Comparison of ENCODE assay signal across 9 cellular contexts in the genomic region with DNA sequence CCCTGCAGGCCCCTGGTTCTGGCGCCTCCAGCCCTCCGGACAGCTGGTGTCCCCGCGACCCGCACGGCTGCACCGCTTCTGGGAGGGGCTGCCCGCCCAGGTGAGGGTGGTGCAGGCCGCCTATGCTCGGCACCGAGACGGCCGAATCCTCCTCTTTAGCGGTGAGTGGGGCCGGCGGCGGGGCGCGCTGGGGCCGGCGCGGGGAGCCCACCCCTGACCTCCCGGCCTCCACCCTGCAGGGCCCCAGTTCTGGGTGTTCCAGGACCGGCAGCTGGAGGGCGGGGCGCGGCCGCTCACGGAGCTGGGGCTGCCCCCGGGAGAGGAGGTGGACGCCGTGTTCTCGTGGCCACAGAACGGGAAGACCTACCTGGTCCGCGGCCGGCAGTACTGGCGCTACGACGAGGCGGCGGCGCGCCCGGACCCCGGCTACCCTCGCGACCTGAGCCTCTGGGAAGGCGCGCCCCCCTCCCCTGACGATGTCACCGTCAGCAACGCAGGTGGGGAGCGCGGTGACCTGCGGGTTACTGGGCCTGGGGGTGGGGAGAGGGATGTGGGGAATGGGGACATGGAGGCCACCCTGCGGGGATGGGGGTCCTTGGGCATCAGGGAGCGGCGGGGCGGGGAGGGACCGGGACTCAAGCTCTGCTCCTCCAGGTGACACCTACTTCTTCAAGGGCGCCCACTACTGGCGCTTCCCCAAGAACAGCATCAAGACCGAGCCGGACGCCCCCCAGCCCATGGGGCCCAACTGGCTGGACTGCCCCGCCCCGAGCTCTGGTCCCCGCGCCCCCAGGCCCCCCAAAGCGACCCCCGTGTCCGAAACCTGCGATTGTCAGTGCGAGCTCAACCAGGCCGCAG. TPM values are rescaled to one million over a fixed set of nuclear protein-coding genes. Genes with fewer than 3 reads are reported as not detected.
DNase-seq lines count a peak whose midpoint lies in the region; ATAC-seq, FAIRE-seq and TF ChIP-seq lines count a peak whose summit lies in the region.
"Had no signal": no experiment of that assay in that cellular context is flagged by ENCODE, and none has a peak within 500 bp of the region (broad histone marks: within the 10 kb centered on the region; RNA-seq: fewer than 3 reads in every experiment).

No MANE protein-coding gene starts in this region.

- H3K36me3 Mint-ChIP-seq in activated CD8-positive, alpha-beta memory T cell treated with anti-CD3 and anti-CD28 coated beads, Interleukin-2, amount 10 ng/mL, durations not matched to agents 7 days and 5 days: peaks cover 55% of the 10 kb centered on the region
- no peaks in the 10 kb centered on the region for H3K36me3 Mint-ChIP-seq in natural killer cell

- H3K4me3 ChIP-seq in Jurkat, Clone E6-1 (ENCODE audit: low read length): peak overlapping the region; percentile 80
- peak overlapping the region; percentile 66 for H3K4me3 ChIP-seq in fibroblast of mammary gland (ENCODE audit: control insufficient read depth, low read depth, low read length)

- H3K9me3 Mint-ChIP-seq in activated CD8-positive, alpha-beta memory T cell treated with anti-CD3 and anti-CD28 coated beads, Interleukin-2, amount 10 ng/mL, durations not matched to agents 7 days and 5 days (ENCODE audit: low read depth): peaks cover 2% of the 10 kb centered on the region
- H3K9me3 Mint-ChIP-seq in natural killer cell: no peaks in the 10 kb centered on the region

- peaks cover 71% of the 10 kb centered on the region for H3K4me1 Mint-ChIP-seq in activated CD8-positive, alpha-beta memory T cell treated with anti-CD3 and anti-CD28 coated beads, Interleukin-2, amount 10 ng/mL, durations not matched to agents 7 days and 5 days
- peaks cover 30 to 60% of the 10 kb centered on the region in 2 donors for H3K4me1 Mint-ChIP-seq in natural killer cell

- CTCF ChIA-PET in activated CD8-positive, alpha-beta memory T cell treated with anti-CD3 and anti-CD28 coated beads, Interleukin-2, amount 10 ng/mL, durations not matched to agents 7 days and 5 days (lab: Charles Lee): interaction anchor here (0.6 to 14.1 kb wide), 38 partner anchors 9 to 118 kb away, joined by 3 to 346 read pairs (median 7); a partner anchor contains a TSS

- no peaks in the 10 kb centered on the region for H3K27me3 Mint-ChIP-seq in activated CD8-positive, alpha-beta memory T cell treated with anti-CD3 and anti-CD28 coated beads, Interleukin-2, amount 10 ng/mL, durations not matched to agents 7 days and 5 days
- no peaks in the 10 kb centered on the region for H3K27me3 Mint-ChIP-seq in natural killer cell (ENCODE audit: low read depth in 2 of 2)

- peak overlapping the region; percentile 95 for H3K27ac Mint-ChIP-seq in activated CD8-positive, alpha-beta memory T cell treated with anti-CD3 and anti-CD28 coated beads, Interleukin-2, amount 10 ng/mL, durations not matched to agents 7 days and 5 days
- peak overlapping the region; percentile 84 to 90 for H3K27ac Mint-ChIP-seq in natural killer cell

- in situ Hi-C loops in ACHN (cut with HindIII; ENCODE audit: low pct_ligation_motif_present, low pct_unique_long_range_greater_than_20kb, low sequenced_read_pairs): no loop called here

- TF ChIP-seq CTCF in fibroblast of mammary gland (conservative IDR thresholded peaks at IDR 0.05; ENCODE audit: control insufficient read depth, insufficient read depth, low read depth, low read length): no peak
- TF ChIP-seq CTCF in natural killer cell (IDR thresholded peaks at IDR 0.05): no peak

- intact Hi-C loops in natural killer cell (cut with micrococcal nuclease): loop anchor here (1.0 to 5.0 kb wide), 3 partner anchors 39 to 108 kb away; a partner anchor contains a TSS

- FAIRE-seq in urothelium cell line (lab: Jason Lieb, UNC): no peak

- ATAC-seq in GM18861 (IDR thresholded peaks at IDR 0.05; ENCODE audit: unreplicated experiment): peak; percentile 38
- peak; percentile 52 for ATAC-seq in activated CD8-positive, alpha-beta memory T cell treated with anti-CD3 and anti-CD28 coated beads, Interleukin-2, amount 10 ng/mL, durations not matched to agents 7 days and 5 days
- ATAC-seq in natural killer cell: peak; percentile 46 to 54 (median 52)

- H3K4me3 Mint-ChIP-seq in activated CD8-positive, alpha-beta memory T cell treated with anti-CD3 and anti-CD28 coated beads, Interleukin-2, amount 10 ng/mL, durations not matched to agents 7 days and 5 days: peak overlapping the region; percentile 81
- peak overlapping the region; percentile 93 for H3K4me3 Mint-ChIP-seq in natural killer cell

- DNase-seq in ACHN (peak; percentile 71), fibroblast of mammary gland (ENCODE audit: low read depth) (peak; percentile 16), natural killer cell (no peak), urothelium cell line (ENCODE audit: low spot score) (peak; percentile 66), NCI-H510A treated with DMSO at 0.1 percent for 48 hours (lab: John Stamatoyannopoulos, UW) (no peak)
- DNase-seq in Jurkat, Clone E6-1 (ENCODE audit: low read depth, low spot score): no peak
- peak; percentile 84 for DNase-seq in activated CD8-positive, alpha-beta memory T cell treated with anti-CD3 and anti-CD28 coated beads, Interleukin-2, amount 10 ng/mL, durations not matched to agents 7 days and 5 days

RNA-seq across cellular contexts. Expression of a gene that starts 7.0 kb away (rescaled TPM):
- 293 TPM for polyA plus RNA-seq in Jurkat, Clone E6-1 (2012; ENCODE audit: insufficient read depth, insufficient read length)
- total RNA-seq in activated CD8-positive, alpha-beta memory T cell treated with anti-CD3 and anti-CD28 coated beads, Interleukin-2, amount 10 ng/mL, durations not matched to agents 7 days and 5 days: 1,000 to 10,000 TPM; 2,870 to 3,468 TPM
- 100 to 1,000 TPM; 305 to 562 (median 319) TPM for total RNA-seq in natural killer cell

RNA-seq across cellular contexts. Expression of a gene that starts 12.0 kb away (rescaled TPM):
- polyA plus RNA-seq in Jurkat, Clone E6-1 (2012; ENCODE audit: insufficient read depth, insufficient read length): 2.8 TPM
- total RNA-seq in activated CD8-positive, alpha-beta memory T cell treated with anti-CD3 and anti-CD28 coated beads, Interleukin-2, amount 10 ng/mL, durations not matched to agents 7 days and 5 days: 10 to 100 TPM; 34.0 to 88.3 TPM
- 10 to 100 TPM in 1 of 3 donors, 1 to 10 TPM in 2; 2.0 to 62.2 (median 5.6) TPM for total RNA-seq in natural killer cell

RNA-seq across cellular contexts. Expression of a gene that starts 21.7 kb away (rescaled TPM):
- polyA plus RNA-seq in Jurkat, Clone E6-1 (2012; ENCODE audit: insufficient read depth, insufficient read length): not detected
- under 1 TPM in 1 of 2 experiments, not detected in 1; 0.50 TPM for total RNA-seq in activated CD8-positive, alpha-beta memory T cell treated with anti-CD3 and anti-CD28 coated beads, Interleukin-2, amount 10 ng/mL, durations not matched to agents 7 days and 5 days
- not detected for total RNA-seq in natural killer cell
- total RNA-seq: pulmonary artery endothelial cell had no signal

RNA-seq across cellular contexts. Expression of a gene that starts 34.6 kb away (rescaled TPM):
- polyA plus RNA-seq in Jurkat, Clone E6-1 (2012; ENCODE audit: insufficient read depth, insufficient read length): 66.5 TPM
- total RNA-seq in activated CD8-positive, alpha-beta memory T cell treated with anti-CD3 and anti-CD28 coated beads, Interleukin-2, amount 10 ng/mL, durations not matched to agents 7 days and 5 days: 10 to 100 TPM; 45.6 to 51.5 TPM
- 10 to 100 TPM; 17.1 to 21.5 (median 17.2) TPM for total RNA-seq in natural killer cell

RNA-seq across cellular contexts. Expression of a gene that starts 34.7 kb away (rescaled TPM):
- 64.7 TPM for polyA plus RNA-seq in Jurkat, Clone E6-1 (2012; ENCODE audit: insufficient read depth, insufficient read length)
- 10 to 100 TPM; 31.8 to 34.3 TPM for total RNA-seq in activated CD8-positive, alpha-beta memory T cell treated with anti-CD3 and anti-CD28 coated beads, Interleukin-2, amount 10 ng/mL, durations not matched to agents 7 days and 5 days
- total RNA-seq in natural killer cell: 10 to 100 TPM; 15.4 to 21.8 (median 16.0) TPM

Comparison
In these comparisons a context has a peak if more than half of its experiments do, and no peak if none do; other contexts are left out.
1. DNase-seq: peak in ACHN (single experiment), activated CD8-positive, alpha-beta memory T cell treated with anti-CD3 and anti-CD28 coated beads, Interleukin-2, amount 10 ng/mL, durations not matched to agents 7 days and 5 days (single experiment), fibroblast of mammary gland (single experiment) and urothelium cell line (single experiment); none in Jurkat, Clone E6-1 (single experiment), natural killer cell (single experiment) and NCI-H510A treated with DMSO at 0.1 percent for 48 hours (single experiment).
2. RNA of a gene that starts 7.0 kb away (total RNA-seq): 2,870 to 3,468 TPM in activated CD8-positive, alpha-beta memory T cell treated with anti-CD3 and anti-CD28 coated beads, Interleukin-2, amount 10 ng/mL, durations not matched to agents 7 days and 5 days; 305 to 562 TPM in natural killer cell; every median in the first group is over 4 times any median in the second.
3. Peak in every context shown above with its lines, with median percentiles within 50 percentile points of each other: ATAC-seq.